ENCODE assay signal across 8 cellular contexts in the genomic region with DNA sequence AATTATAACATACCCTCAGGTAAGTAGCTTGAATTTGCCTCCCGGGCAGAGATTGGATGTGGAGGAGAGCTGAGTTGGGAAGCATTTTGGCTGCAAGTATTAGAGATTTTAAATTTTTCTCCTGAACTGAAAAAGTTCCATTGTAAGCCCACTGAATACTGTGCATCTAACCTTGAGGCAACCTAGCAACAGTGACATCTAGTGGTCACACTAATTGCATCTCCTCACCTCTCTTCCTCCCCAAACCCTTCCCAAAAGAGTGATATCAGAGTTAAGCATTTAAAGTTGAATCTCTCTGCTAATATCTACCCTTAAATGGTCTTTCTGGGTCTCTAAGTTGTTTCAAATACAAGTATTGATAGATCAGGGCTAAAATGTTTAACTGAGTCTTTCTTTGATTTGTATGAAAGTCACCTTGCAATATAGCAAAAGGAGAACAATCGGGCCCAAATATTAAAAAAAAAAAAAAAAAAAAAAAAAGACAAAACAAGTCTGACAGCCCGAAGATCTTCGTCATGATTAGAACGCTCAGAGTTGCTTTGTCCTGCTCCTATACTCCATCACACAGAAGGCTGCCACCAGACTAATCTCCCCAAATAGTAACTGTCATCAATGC. TPM values are rescaled to one million over a fixed set of nuclear protein-coding genes. Genes with fewer than 3 reads are reported as not detected.
DNase-seq lines count a peak whose midpoint lies in the region; ATAC-seq and TF ChIP-seq lines count a peak whose summit lies in the region.
"Had no signal": no experiment of that assay in that cellular context is flagged by ENCODE, and none has a peak within 500 bp of the region (broad histone marks: within the 10 kb centered on the region; RNA-seq: fewer than 3 reads in every experiment).

No MANE protein-coding gene starts in this region.

- H3K4me1 Mint-ChIP-seq in central memory CD8-positive, alpha-beta T cell = no peaks in the 10 kb centered on the region
- no peaks in the 10 kb centered on the region for H3K4me1 Mint-ChIP-seq in type B pancreatic cell (ENCODE audit: unreplicated experiment)
- H3K4me1 Mint-ChIP-seq: activated naive CD4-positive, alpha-beta T cell treated with anti-CD3 and anti-CD28 coated beads, Interleukin-2, amount 50 U/mL, for 24 hours had no signal

- H3K27me3 Mint-ChIP-seq in central memory CD8-positive, alpha-beta T cell = peaks cover 24% of the 10 kb centered on the region
- H3K27me3 Mint-ChIP-seq in type B pancreatic cell = no peaks in the 10 kb centered on the region
- H3K27me3 Mint-ChIP-seq: activated naive CD4-positive, alpha-beta T cell treated with anti-CD3 and anti-CD28 coated beads, Interleukin-2, amount 50 U/mL, for 24 hours had no signal

- TF ChIP-seq CTCF in GM20000 (IDR thresholded peaks at IDR 0.05; ENCODE audit: extremely low read depth, missing control alignments) = peak; percentile 67
- peak; percentile 85 for TF ChIP-seq CTCF in type B pancreatic cell (conservative IDR thresholded peaks at IDR 0.05)

- H3K9me3 Mint-ChIP-seq in central memory CD8-positive, alpha-beta T cell = no peaks in the 10 kb centered on the region
- no peaks in the 10 kb centered on the region for H3K9me3 Mint-ChIP-seq in type B pancreatic cell
- H3K9me3 Mint-ChIP-seq: activated naive CD4-positive, alpha-beta T cell treated with anti-CD3 and anti-CD28 coated beads, Interleukin-2, amount 50 U/mL, for 24 hours had no signal

- DNase-seq in EH (ENCODE audit: low read depth) (peak; percentile 53), GM20000 (ENCODE audit: low spot score) (peak; percentile 55), HuH-7 (ENCODE audit: low spot score) (peak; percentile 57), NOMO-1 treated with dmso at 0.1 percent for 144 hours (lab: John Stamatoyannopoulos, UW; ENCODE audit: unreplicated experiment) (peak; percentile 14), kidney tubule cell (ENCODE audit: low spot score) (peak; percentile 45), type B pancreatic cell (ENCODE audit: extremely low spot score, unreplicated experiment) (no peak)
- no peak for DNase-seq in central memory CD8-positive, alpha-beta T cell (ENCODE audit: low spot score in 2 of 2)

- no peak overlapping the region for H3K4me3 Mint-ChIP-seq in central memory CD8-positive, alpha-beta T cell
- H3K4me3 Mint-ChIP-seq in type B pancreatic cell = no peak overlapping the region
- H3K4me3 Mint-ChIP-seq: activated naive CD4-positive, alpha-beta T cell treated with anti-CD3 and anti-CD28 coated beads, Interleukin-2, amount 50 U/mL, for 24 hours had no signal

- H3K27ac Mint-ChIP-seq in central memory CD8-positive, alpha-beta T cell (ENCODE audit: low read depth) = no peak overlapping the region
- H3K27ac Mint-ChIP-seq in type B pancreatic cell = no peak overlapping the region
- H3K27ac Mint-ChIP-seq: activated naive CD4-positive, alpha-beta T cell treated with anti-CD3 and anti-CD28 coated beads, Interleukin-2, amount 50 U/mL, for 24 hours had no signal

- ATAC-seq in central memory CD8-positive, alpha-beta T cell (replicated peaks; ENCODE audit: extremely low read depth, poor library complexity, severe bottlenecking) = peak; percentile 43

- H3K36me3 Mint-ChIP-seq in central memory CD8-positive, alpha-beta T cell (ENCODE audit: insufficient read depth) = no peaks in the 10 kb centered on the region
- H3K36me3 Mint-ChIP-seq in type B pancreatic cell = no peaks in the 10 kb centered on the region
- H3K36me3 Mint-ChIP-seq: activated naive CD4-positive, alpha-beta T cell treated with anti-CD3 and anti-CD28 coated beads, Interleukin-2, amount 50 U/mL, for 24 hours had no signal

RNA-seq across cellular contexts. Expression of gene DLX5, which starts 40.4 kb away (rescaled TPM):
- total RNA-seq in type B pancreatic cell (ENCODE audit: low replicate concordance) = 21.0 and 37.9 TPM in 2 replicates

RNA-seq across cellular contexts. Expression of gene SDHAF3, which starts 52.4 kb away (rescaled TPM):
- 18.3 and 18.4 TPM in 2 replicates for total RNA-seq in type B pancreatic cell (ENCODE audit: low replicate concordance)

RNA-seq across cellular contexts. Expression of gene DLX6, which starts 59.7 kb away (rescaled TPM):
- total RNA-seq in type B pancreatic cell (ENCODE audit: low replicate concordance) = 3.5 and 25.5 TPM in 2 replicates

Comparison
In these comparisons a context has a peak if more than half of its experiments do, and no peak if none do; other contexts are left out.
1. DNase-seq: peak in EH (single experiment), GM20000 (single experiment), HuH-7 (single experiment), NOMO-1 treated with dmso at 0.1 percent for 144 hours (single experiment) and kidney tubule cell (single experiment); none in central memory CD8-positive, alpha-beta T cell (0 of 2) and type B pancreatic cell (single experiment).